In the genomic region with DNA sequence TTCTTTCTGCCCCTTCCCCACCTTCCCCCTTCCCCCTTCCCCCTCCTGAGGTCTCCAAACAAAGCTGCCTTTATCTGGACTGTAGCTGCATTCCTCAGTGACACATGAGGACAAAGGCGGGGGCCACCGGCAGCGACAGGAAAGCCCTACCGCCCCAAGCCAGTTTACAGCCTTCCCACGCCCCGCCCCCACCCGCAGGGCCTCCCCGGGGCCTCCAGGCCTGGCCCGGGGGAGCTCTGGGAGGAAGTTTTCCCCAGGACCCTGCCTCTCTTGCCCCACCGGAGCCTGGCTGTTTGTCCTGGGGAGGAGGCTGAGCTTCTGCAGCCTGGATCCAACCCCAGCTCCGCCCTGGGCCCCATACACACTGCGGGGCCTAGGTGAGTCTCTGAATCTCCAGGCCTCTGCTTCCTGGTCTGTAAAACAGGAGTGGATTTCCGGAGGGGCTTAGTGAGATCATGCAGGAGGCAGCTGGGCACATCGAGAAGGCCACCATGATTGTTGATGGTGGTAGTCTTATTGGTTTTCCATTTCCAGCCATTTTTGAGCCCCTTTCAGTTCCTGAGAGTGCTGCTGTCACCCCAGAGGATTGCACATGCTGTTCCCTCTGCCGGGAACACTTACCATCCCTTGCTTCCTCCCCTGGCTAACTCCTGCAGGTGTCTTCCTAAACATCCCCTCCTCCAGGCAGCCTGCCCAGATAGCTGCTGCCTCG, we compare ENCODE assay signal across 12 cellular contexts.
DNase-seq lines count a peak whose midpoint lies in the region; ATAC-seq and TF ChIP-seq lines count a peak whose summit lies in the region.
"Had no signal": no experiment of that assay in that cellular context is flagged by ENCODE, and none has a peak within 500 bp of the region (broad histone marks: within the 10 kb centered on the region; RNA-seq: fewer than 3 reads in every experiment).

No MANE protein-coding gene starts in this region.

- peaks cover 9% of the 10 kb centered on the region for H3K36me3 Mint-ChIP-seq in nephron progenitor cell (ENCODE audit: low read depth)
- H3K36me3 Mint-ChIP-seq: CD4-positive, CD25-positive, alpha-beta regulatory T cell had no signal

- H3K27me3 ChIP-seq in cardiac muscle cell = no peaks in the 10 kb centered on the region
- H3K27me3 ChIP-seq in foreskin keratinocyte = peaks cover 3% of the 10 kb centered on the region

- ATAC-seq in foreskin keratinocyte = no peak

- peaks cover 66% of the 10 kb centered on the region for H3K4me1 Mint-ChIP-seq in nephron progenitor cell

- peaks cover 11% of the 10 kb centered on the region for H3K9me3 Mint-ChIP-seq in nephron progenitor cell

- H3K27me3 Mint-ChIP-seq in nephron progenitor cell (ENCODE audit: low read depth, poor library complexity) = peaks cover 53% of the 10 kb centered on the region

- no peaks in the 10 kb centered on the region for H3K9me3 ChIP-seq in cardiac muscle cell (ENCODE audit: low read depth)
- H3K9me3 ChIP-seq: neutrophil had no signal

- H3K36me3 ChIP-seq in cardiac muscle cell = no peaks in the 10 kb centered on the region
- H3K36me3 ChIP-seq: neutrophil had no signal

- TF ChIP-seq CTCF in cardiac muscle cell (IDR thresholded peaks at IDR 0.05; ENCODE audit: low read depth, low read length) (no peak), nephron progenitor cell (IDR thresholded peaks at IDR 0.05) (no peak), foreskin keratinocyte (conservative IDR thresholded peaks at IDR 0.05) (no peak)

- DNase-seq in COLO829 (ENCODE audit: low spot score) = peak; percentile 71
- DNase-seq in NOMO-1 treated with dmso at 0.1 percent for 144 hours (lab: John Stamatoyannopoulos, UW; ENCODE audit: unreplicated experiment) = peak; percentile 40
- peak; percentile 44 to 94 for DNase-seq in cardiac muscle cell (ENCODE audit: low read depth in 1 of 2, low spot score in 1 of 2)
- peak; percentile 86 for DNase-seq in nephron progenitor cell
- DNase-seq in CD1c-positive myeloid dendritic cell (ENCODE audit: extremely low spot score) = no peak
- no peak for DNase-seq in T-helper 2 cell
- DNase-seq in effector CD4-positive, alpha-beta T cell = no peak
- DNase-seq in foreskin keratinocyte = no peak
- DNase-seq: activated naive CD4-positive, alpha-beta T cell treated with anti-CD3 and anti-CD28 coated beads, Interleukin-2, amount 50 U/mL, for 16 hours; CD4-positive, CD25-positive, alpha-beta regulatory T cell; NCI-H1694 treated with DMSO at 0.1 percent for 48 hours had no signal

- H3K4me1 ChIP-seq in cardiac muscle cell (ENCODE audit: low read depth) (peaks cover 33% of the 10 kb centered on the region), foreskin keratinocyte (peaks cover 4% of the 10 kb centered on the region)

- no peak overlapping the region for H3K4me3 ChIP-seq in cardiac muscle cell

- H3K27ac Mint-ChIP-seq in nephron progenitor cell = no peak overlapping the region
- H3K27ac Mint-ChIP-seq: CD4-positive, CD25-positive, alpha-beta regulatory T cell had no signal

- H3K27ac ChIP-seq in cardiac muscle cell = peak overlapping the region; percentile 99
- no peak overlapping the region for H3K27ac ChIP-seq in foreskin keratinocyte
- H3K27ac ChIP-seq: neutrophil had no signal

- H3K4me3 Mint-ChIP-seq in nephron progenitor cell = no peak overlapping the region
- H3K4me3 Mint-ChIP-seq: CD4-positive, CD25-positive, alpha-beta regulatory T cell had no signal

Comparison
In these comparisons a context has a peak if more than half of its experiments do, and no peak if none do; other contexts are left out.
1. DNase-seq: peak in COLO829 (single experiment), NOMO-1 treated with dmso at 0.1 percent for 144 hours (single experiment), cardiac muscle cell (2 of 2) and nephron progenitor cell (single experiment); none in CD1c-positive myeloid dendritic cell (single experiment), T-helper 2 cell (0 of 5), effector CD4-positive, alpha-beta T cell (single experiment) and foreskin keratinocyte (0 of 2).